ENCODE assay signal across 8 cellular contexts in genomic region chr2:183123117-183123958, GRCh38. TPM values are rescaled to one million over a fixed set of nuclear protein-coding genes. Genes with fewer than 3 reads are reported as not detected.
DNase-seq lines count a peak whose midpoint lies in the region; ATAC-seq, FAIRE-seq and TF ChIP-seq lines count a peak whose summit lies in the region.

No MANE protein-coding gene starts in this region.

- H3K27me3 ChIP-seq in esophagus (ENCODE audit: control insufficient read depth in 1 of 2, insufficient read depth in 2 of 2, low read length in 2 of 2) (no peaks in the 10 kb centered on the region), pancreas (no peaks in the 10 kb centered on the region)

- H3K9ac ChIP-seq in SK-N-MC (ENCODE audit: insufficient read length), result peak overlapping the region; percentile 84

- peak overlapping the region; percentile 97; the same call in 1 of the 2 replicates for H3K27ac ChIP-seq in SK-N-MC
- H3K27ac ChIP-seq in esophagus (ENCODE audit: low read depth in 2 of 2, low read length in 1 of 2), result peak overlapping the region in 1 of 2 donors; percentile 96
- peak overlapping the region; percentile 87 to 93 (median 92) for H3K27ac ChIP-seq in pancreas

- H3K36me3 ChIP-seq in SK-N-MC (ENCODE audit: insufficient read depth, low read length), result peaks cover 12% of the 10 kb centered on the region
- H3K36me3 ChIP-seq in esophagus (ENCODE audit: control insufficient read depth in 2 of 2, insufficient read depth in 2 of 2, low read length in 1 of 2), result no peaks in the 10 kb centered on the region
- H3K36me3 ChIP-seq in pancreas, result no peaks in the 10 kb centered on the region

- TF ChIP-seq CTCF in GM12875 (IDR thresholded peaks at IDR 0.05; ENCODE audit: borderline replicate concordance, insufficient read depth, low read depth, low read length) (no peak), pancreas (IDR thresholded peaks at IDR 0.05) (no peak)

- intact Hi-C loops in pancreas (cut with DNase I), result no loop called here

- H3K9me3 ChIP-seq in SK-N-MC (ENCODE audit: low read depth, low read length) (no peaks in the 10 kb centered on the region), esophagus (ENCODE audit: control insufficient read depth in 2 of 2, insufficient read depth in 1 of 2, low read depth in 1 of 2, low read length in 1 of 2) (no peaks in the 10 kb centered on the region), pancreas (no peaks in the 10 kb centered on the region)

- FAIRE-seq in pancreas (lab: Jason Lieb, UNC), result no peak

- H3K4me1 ChIP-seq in esophagus (ENCODE audit: control insufficient read depth in 2 of 2, insufficient read depth in 2 of 2, low read length in 1 of 2) (no peaks in the 10 kb centered on the region), pancreas (peaks cover 6 to 16% (median 13%) of the 10 kb centered on the region in 3 donors)

- DNase-seq in SK-N-MC (ENCODE audit: low read depth, low spot score), result no peak
- no peak for DNase-seq in pancreas
- DNase-seq in NCI-H1048 (lab: John Stamatoyannopoulos, UW), result no peak
- DNase-seq in stimulated activated CD4-positive, alpha-beta T cell treated with anti-CD3 and anti-CD28 coated beads, Interleukin-4, amount 100 ng/mL, for 4 hours, result no peak
- DNase-seq in activated CD8-positive, alpha-beta memory T cell treated with anti-CD3 and anti-CD28 coated beads for 24 hours, result no peak

- H3K4me3 ChIP-seq in GM12875 (ENCODE audit: low read depth, low read length) (peak overlapping the region; percentile 87), SK-N-MC (peak overlapping the region; percentile 95), esophagus (ENCODE audit: low read depth in 1 of 2, low read length in 2 of 2) (peak overlapping the region; percentile 91), pancreas (peak overlapping the region; percentile 68 to 79 (median 74))

- WGBS in esophagus, 2 donors, result 25 to 26% methylated on average over 17 of the region's 17 CpGs
- 20 to 21% methylated on average over 17 of the region's 17 CpGs for WGBS in pancreas, 2 donors

- ATAC-seq in pancreas (peak; percentile 17 to 33 (median 26)), GM21390 (IDR thresholded peaks at IDR 0.05; ENCODE audit: unreplicated experiment) (no peak)

RNA-seq across cellular contexts. Expression of gene NUP35, which starts 0.9 kb away (rescaled TPM):
- polyA plus RNA-seq in esophagus (10 to 100 TPM in 1 of 2 donors, 1 to 10 TPM in 1; 4.4 to 10.2 TPM), pancreas (1 to 10 TPM; 5.7 to 8.6 TPM)
- 10 to 100 TPM in 2 of 6 donors, 1 to 10 TPM in 4; 5.9 to 13.4 (median 9.1) TPM for total RNA-seq in pancreas

RNA-seq across cellular contexts. Expression of gene DUSP19, which starts 44.8 kb away (rescaled TPM):
- polyA plus RNA-seq in esophagus (under 1 TPM; 0.40 to 0.55 TPM), pancreas (1 to 10 TPM; 1.0 to 1.1 TPM)
- total RNA-seq in pancreas, result 1 to 10 TPM; 1.3 to 3.8 (median 2.6) TPM
